In the genomic region with DNA sequence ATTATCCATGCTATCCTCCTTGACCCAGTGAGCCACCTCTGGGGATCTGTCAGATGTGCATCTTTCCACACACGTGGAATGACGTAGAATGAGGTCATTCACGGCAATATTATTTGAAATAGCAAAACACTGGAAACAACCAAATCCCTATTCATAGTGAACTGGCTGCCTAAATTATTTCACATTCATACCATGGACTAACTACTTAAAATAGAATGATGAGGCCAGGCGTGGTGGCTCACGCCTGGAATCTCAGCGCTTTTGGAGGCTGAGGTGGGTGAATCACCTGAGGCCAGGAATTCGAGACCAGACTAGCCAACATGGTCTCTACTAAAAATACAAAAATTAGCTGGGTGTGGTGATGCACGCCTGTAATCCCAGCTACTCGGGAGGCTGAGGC, we compare ENCODE assay signal across 2 cellular contexts.
TF ChIP-seq lines count a peak whose summit lies in the region.

No MANE protein-coding gene starts in this region.

TF ChIP-seq in GM23338, 12 proteins besides CTCF, POLR2A, EP300 and RAD21 (continues in another document):
- TF ChIP-seq, protein P1, sequence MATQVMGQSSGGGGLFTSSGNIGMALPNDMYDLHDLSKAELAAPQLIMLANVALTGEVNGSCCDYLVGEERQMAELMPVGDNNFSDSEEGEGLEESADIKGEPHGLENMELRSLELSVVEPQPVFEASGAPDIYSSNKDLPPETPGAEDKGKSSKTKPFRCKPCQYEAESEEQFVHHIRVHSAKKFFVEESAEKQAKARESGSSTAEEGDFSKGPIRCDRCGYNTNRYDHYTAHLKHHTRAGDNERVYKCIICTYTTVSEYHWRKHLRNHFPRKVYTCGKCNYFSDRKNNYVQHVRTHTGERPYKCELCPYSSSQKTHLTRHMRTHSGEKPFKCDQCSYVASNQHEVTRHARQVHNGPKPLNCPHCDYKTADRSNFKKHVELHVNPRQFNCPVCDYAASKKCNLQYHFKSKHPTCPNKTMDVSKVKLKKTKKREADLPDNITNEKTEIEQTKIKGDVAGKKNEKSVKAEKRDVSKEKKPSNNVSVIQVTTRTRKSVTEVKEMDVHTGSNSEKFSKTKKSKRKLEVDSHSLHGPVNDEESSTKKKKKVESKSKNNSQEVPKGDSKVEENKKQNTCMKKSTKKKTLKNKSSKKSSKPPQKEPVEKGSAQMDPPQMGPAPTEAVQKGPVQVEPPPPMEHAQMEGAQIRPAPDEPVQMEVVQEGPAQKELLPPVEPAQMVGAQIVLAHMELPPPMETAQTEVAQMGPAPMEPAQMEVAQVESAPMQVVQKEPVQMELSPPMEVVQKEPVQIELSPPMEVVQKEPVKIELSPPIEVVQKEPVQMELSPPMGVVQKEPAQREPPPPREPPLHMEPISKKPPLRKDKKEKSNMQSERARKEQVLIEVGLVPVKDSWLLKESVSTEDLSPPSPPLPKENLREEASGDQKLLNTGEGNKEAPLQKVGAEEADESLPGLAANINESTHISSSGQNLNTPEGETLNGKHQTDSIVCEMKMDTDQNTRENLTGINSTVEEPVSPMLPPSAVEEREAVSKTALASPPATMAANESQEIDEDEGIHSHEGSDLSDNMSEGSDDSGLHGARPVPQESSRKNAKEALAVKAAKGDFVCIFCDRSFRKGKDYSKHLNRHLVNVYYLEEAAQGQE (IDR thresholded peaks at IDR 0.05; ENCODE audit: unreplicated experiment) = no peak
- no peak for TF ChIP-seq EZH2phosphoT487 (IDR thresholded peaks at IDR 0.05; ENCODE audit: unreplicated experiment)
- TF ChIP-seq NANOG (IDR thresholded peaks at IDR 0.05; ENCODE audit: borderline replicate concordance) = no peak
- no peak for TF ChIP-seq ZNF114 (CRISPR knock-in tag; IDR thresholded peaks at IDR 0.05)
- TF ChIP-seq CREB1 (CRISPR knock-in tag; IDR thresholded peaks at IDR 0.05; ENCODE audit: low read depth) = no peak
- no peak for TF ChIP-seq POLR2AphosphoS5 (IDR thresholded peaks at IDR 0.05; ENCODE audit: low read depth)
- no peak for TF ChIP-seq EZH2 (IDR thresholded peaks at IDR 0.05; ENCODE audit: low read depth, unreplicated experiment)
- TF ChIP-seq, protein P2, sequence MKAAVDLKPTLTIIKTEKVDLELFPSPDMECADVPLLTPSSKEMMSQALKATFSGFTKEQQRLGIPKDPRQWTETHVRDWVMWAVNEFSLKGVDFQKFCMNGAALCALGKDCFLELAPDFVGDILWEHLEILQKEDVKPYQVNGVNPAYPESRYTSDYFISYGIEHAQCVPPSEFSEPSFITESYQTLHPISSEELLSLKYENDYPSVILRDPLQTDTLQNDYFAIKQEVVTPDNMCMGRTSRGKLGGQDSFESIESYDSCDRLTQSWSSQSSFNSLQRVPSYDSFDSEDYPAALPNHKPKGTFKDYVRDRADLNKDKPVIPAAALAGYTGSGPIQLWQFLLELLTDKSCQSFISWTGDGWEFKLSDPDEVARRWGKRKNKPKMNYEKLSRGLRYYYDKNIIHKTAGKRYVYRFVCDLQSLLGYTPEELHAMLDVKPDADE (IDR thresholded peaks at IDR 0.05) = no peak
- no peak for TF ChIP-seq ZNF331 (CRISPR knock-in tag; IDR thresholded peaks at IDR 0.05; ENCODE audit: low read depth)
- no peak for TF ChIP-seq STAT1 (IDR thresholded peaks at IDR 0.05; ENCODE audit: unreplicated experiment)

TF ChIP-seq in H1, 55 proteins besides CTCF, POLR2A, EP300 and RAD21:
- no peak for TF ChIP-seq KDM4A (IDR thresholded peaks at IDR 0.05; ENCODE audit: low read depth, low read length, severe bottlenecking)
- TF ChIP-seq BCL11A (IDR thresholded peaks at IDR 0.05; ENCODE audit: low read depth in 2 of 2, low read length in 2 of 2) = no peak
- no peak for TF ChIP-seq TEAD4 (IDR thresholded peaks at IDR 0.05; ENCODE audit: low read depth, low read length)
